ENCODE assay signal across 1 cellular context in the genomic region with DNA sequence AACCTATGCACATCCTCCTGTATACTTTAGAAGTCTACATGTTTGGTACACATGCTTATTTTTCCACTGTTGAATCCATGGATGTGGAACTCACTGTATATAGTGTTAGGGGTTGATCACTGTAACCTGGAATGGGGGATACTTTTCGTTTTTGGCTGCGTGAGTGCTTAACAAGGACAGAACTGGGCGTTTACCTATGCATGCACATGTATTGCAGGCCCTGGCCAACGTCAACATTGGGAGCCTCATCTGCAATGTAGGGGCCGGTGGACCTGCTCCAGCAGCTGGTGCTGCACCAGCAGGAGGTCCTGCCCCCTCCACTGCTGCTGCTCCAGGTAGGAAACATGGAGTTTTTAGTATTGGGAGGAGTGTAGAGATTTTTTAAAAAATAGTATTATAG.
TF ChIP-seq lines count a peak whose summit lies in the region.

No MANE protein-coding gene starts in this region.

TF ChIP-seq in GM23338, 12 proteins besides CTCF, POLR2A, EP300 and RAD21 (continued from another document):
- TF ChIP-seq, protein P1, sequence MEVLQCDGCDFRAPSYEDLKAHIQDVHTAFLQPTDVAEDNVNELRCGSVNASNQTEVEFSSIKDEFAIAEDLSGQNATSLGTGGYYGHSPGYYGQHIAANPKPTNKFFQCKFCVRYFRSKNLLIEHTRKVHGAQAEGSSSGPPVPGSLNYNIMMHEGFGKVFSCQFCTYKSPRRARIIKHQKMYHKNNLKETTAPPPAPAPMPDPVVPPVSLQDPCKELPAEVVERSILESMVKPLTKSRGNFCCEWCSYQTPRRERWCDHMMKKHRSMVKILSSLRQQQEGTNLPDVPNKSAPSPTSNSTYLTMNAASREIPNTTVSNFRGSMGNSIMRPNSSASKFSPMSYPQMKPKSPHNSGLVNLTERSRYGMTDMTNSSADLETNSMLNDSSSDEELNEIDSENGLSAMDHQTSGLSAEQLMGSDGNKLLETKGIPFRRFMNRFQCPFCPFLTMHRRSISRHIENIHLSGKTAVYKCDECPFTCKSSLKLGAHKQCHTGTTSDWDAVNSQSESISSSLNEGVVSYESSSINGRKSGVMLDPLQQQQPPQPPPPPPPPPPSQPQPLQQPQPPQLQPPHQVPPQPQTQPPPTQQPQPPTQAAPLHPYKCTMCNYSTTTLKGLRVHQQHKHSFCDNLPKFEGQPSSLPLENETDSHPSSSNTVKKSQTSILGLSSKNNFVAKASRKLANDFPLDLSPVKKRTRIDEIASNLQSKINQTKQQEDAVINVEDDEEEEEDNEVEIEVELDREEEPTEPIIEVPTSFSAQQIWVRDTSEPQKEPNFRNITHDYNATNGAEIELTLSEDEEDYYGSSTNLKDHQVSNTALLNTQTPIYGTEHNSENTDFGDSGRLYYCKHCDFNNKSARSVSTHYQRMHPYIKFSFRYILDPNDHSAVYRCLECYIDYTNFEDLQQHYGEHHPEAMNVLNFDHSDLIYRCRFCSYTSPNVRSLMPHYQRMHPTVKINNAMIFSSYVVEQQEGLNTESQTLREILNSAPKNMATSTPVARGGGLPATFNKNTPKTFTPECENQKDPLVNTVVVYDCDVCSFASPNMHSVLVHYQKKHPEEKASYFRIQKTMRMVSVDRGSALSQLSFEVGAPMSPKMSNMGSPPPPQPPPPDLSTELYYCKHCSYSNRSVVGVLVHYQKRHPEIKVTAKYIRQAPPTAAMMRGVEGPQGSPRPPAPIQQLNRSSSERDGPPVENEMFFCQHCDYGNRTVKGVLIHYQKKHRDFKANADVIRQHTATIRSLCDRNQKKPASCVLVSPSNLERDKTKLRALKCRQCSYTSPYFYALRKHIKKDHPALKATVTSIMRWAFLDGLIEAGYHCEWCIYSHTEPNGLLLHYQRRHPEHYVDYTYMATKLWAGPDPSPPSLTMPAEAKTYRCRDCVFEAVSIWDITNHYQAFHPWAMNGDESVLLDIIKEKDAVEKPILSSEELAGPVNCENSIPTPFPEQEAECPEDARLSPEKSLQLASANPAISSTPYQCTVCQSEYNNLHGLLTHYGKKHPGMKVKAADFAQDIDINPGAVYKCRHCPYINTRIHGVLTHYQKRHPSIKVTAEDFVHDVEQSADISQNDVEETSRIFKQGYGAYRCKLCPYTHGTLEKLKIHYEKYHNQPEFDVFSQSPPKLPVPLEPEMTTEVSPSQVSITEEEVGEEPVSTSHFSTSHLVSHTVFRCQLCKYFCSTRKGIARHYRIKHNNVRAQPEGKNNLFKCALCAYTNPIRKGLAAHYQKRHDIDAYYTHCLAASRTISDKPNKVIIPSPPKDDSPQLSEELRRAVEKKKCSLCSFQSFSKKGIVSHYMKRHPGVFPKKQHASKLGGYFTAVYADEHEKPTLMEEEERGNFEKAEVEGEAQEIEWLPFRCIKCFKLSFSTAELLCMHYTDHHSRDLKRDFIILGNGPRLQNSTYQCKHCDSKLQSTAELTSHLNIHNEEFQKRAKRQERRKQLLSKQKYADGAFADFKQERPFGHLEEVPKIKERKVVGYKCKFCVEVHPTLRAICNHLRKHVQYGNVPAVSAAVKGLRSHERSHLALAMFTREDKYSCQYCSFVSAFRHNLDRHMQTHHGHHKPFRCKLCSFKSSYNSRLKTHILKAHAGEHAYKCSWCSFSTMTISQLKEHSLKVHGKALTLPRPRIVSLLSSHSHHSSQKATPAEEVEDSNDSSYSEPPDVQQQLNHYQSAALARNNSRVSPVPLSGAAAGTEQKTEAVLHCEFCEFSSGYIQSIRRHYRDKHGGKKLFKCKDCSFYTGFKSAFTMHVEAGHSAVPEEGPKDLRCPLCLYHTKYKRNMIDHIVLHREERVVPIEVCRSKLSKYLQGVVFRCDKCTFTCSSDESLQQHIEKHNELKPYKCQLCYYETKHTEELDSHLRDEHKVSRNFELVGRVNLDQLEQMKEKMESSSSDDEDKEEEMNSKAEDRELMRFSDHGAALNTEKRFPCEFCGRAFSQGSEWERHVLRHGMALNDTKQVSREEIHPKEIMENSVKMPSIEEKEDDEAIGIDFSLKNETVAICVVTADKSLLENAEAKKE (CRISPR knock-in tag; IDR thresholded peaks at IDR 0.05) = no peak
- TF ChIP-seq ZNF114 (CRISPR knock-in tag; IDR thresholded peaks at IDR 0.05) (no peak), NANOG (IDR thresholded peaks at IDR 0.05; ENCODE audit: borderline replicate concordance) (no peak), POLR2AphosphoS5 (IDR thresholded peaks at IDR 0.05; ENCODE audit: low read depth) (no peak; the same call in 1 of the 2 replicates)
